ENCODE assay signal across 8 cellular contexts in genomic region chr7:100694196-100694745, GRCh38. TPM values are rescaled to one million over a fixed set of nuclear protein-coding genes. Genes with fewer than 3 reads are reported as not detected.
DNase-seq lines count a peak whose midpoint lies in the region; ATAC-seq and TF ChIP-seq lines count a peak whose summit lies in the region.

Gene GIGYF1 (minus strand): TSS chr7:100694250. CDS start chr7:100688238, 6,012 bp downstream.

- CTCF ChIA-PET in IMR-90 (lab: Yijun Ruan, JAX): interaction anchor here (0.5 to 1.5 kb wide), 2 partner anchors 158 to 194 kb away, joined by 3 to 4 read pairs; partner anchors contain the start of gene SLC12A9

- H4K5ac ChIP-seq in IMR-90 (ENCODE audit: low read depth, low read length): peak within 1 kb of the TSS; percentile 81

- H3K79me1 ChIP-seq in IMR-90 (ENCODE audit: low read depth in 1 of 2, low read length in 2 of 2): peaks cover 22 to 38% of the 10 kb centered on the region in 2 experiments

- TF ChIP-seq POLR2A in IMR-90 (IDR thresholded peaks at IDR 0.05; ENCODE audit: low read depth, low read length) (no peak), upper lobe of left lung (IDR thresholded peaks at IDR 0.05) (no peak)

- no peak for TF ChIP-seq RAD21 in IMR-90 (IDR thresholded peaks at IDR 0.05; ENCODE audit: low read length)

- H3K27me3 Mint-ChIP-seq in activated naive CD8-positive, alpha-beta T cell: no peaks in the 10 kb centered on the region
- peaks cover 14% of the 10 kb centered on the region for H3K27me3 Mint-ChIP-seq in glutamatergic neuron (ENCODE audit: unreplicated experiment)

- no peak for TF ChIP-seq CTCF in IMR-90 (conservative IDR thresholded peaks at IDR 0.05; ENCODE audit: low read depth, low read length)
- TF ChIP-seq CTCF in glutamatergic neuron (IDR thresholded peaks at IDR 0.05; ENCODE audit: partially characterized antibody, unreplicated experiment): no peak
- no peak for TF ChIP-seq CTCF in omental fat pad (IDR thresholded peaks at IDR 0.05)
- TF ChIP-seq CTCF in upper lobe of left lung (IDR thresholded peaks at IDR 0.05): no peak

- H3K4ac ChIP-seq in IMR-90 (ENCODE audit: low read depth, low read length): peak within 1 kb of the TSS; percentile 81

- H3K9me1 ChIP-seq in IMR-90 (ENCODE audit: insufficient read depth, low read length): no peaks in the 10 kb centered on the region

- H3K9me3 ChIP-seq in IMR-90 (ENCODE audit: control insufficient read depth, insufficient read depth, low read length) (no peaks in the 10 kb centered on the region), SK-N-MC (ENCODE audit: low read depth, low read length) (no peaks in the 10 kb centered on the region), upper lobe of left lung (no peaks in the 10 kb centered on the region)

- peak within 1 kb of the TSS; percentile 96 for H2AK9ac ChIP-seq in IMR-90 (replicated peaks; ENCODE audit: low read depth, low read length, poor library complexity)

- DNase-seq in AML-193 (lab: John Stamatoyannopoulos, UW) (peak; percentile 19 to 30), GM19240 (ENCODE audit: insufficient read length, low spot score) (peak; percentile 81), IMR-90 (peak; percentile 58), SK-N-MC (ENCODE audit: low read depth, low spot score) (no peak), glutamatergic neuron (peak; percentile 79), omental fat pad (ENCODE audit: low spot score) (no peak), upper lobe of left lung (peak; percentile 81 to 95)

- H3K4me3 Mint-ChIP-seq in activated naive CD8-positive, alpha-beta T cell: peak within 1 kb of the TSS; percentile 96
- H3K4me3 Mint-ChIP-seq in glutamatergic neuron (ENCODE audit: unreplicated experiment): peak within 1 kb of the TSS; percentile 98

- H3K27me3 ChIP-seq in IMR-90 (ENCODE audit: control insufficient read depth, insufficient read depth, low read length) (no peaks in the 10 kb centered on the region), upper lobe of left lung (no peaks in the 10 kb centered on the region)

- ATAC-seq in IMR-90 (ENCODE audit: low read depth) (peak; percentile 68), omental fat pad (ENCODE audit: low FRiP score) (peak; percentile 58), upper lobe of left lung (ENCODE audit: low FRiP score in 2 of 2) (peak in 1 of 2 donors; percentile 69)

- H2AK5ac ChIP-seq in IMR-90 (ENCODE audit: low read depth, low read length): peak within 1 kb of the TSS; percentile 70; the same call in 1 of the 2 replicates

- intact Hi-C loops in IMR-90 (cut with micrococcal nuclease): loop anchor here (5.0 kb wide), 1 partner anchor 92 kb away; the partner anchor contains the start of gene PCOLCE

- BruUV-seq in IMR-90 (replicated peaks; lab: Mats Ljungman, UMichigan): no TSS peak

- H3K4me3 ChIP-seq in IMR-90 (ENCODE audit: insufficient read depth, low read depth, low read length) (peak within 1 kb of the TSS; percentile 56), SK-N-MC (peak within 1 kb of the TSS; percentile 92), upper lobe of left lung (peak within 1 kb of the TSS; percentile 96 to 99 (median 99))

- no peaks in the 10 kb centered on the region for H3K36me3 Mint-ChIP-seq in activated naive CD8-positive, alpha-beta T cell
- no peaks in the 10 kb centered on the region for H3K36me3 Mint-ChIP-seq in glutamatergic neuron (ENCODE audit: unreplicated experiment)

- H3K23ac ChIP-seq in IMR-90 (ENCODE audit: low read depth, low read length): peak within 1 kb of the TSS; percentile 90

- peak within 1 kb of the TSS; percentile 70 for H3K4me2 ChIP-seq in IMR-90 (ENCODE audit: low read depth, low read length)

- peaks cover 38% of the 10 kb centered on the region for H3K4me1 Mint-ChIP-seq in activated naive CD8-positive, alpha-beta T cell (ENCODE audit: low read depth)
- peaks cover 17% of the 10 kb centered on the region for H3K4me1 Mint-ChIP-seq in glutamatergic neuron (ENCODE audit: low read depth, unreplicated experiment)

- no peak within 1 kb of the TSS for H2BK20ac ChIP-seq in IMR-90 (ENCODE audit: low read depth, low read length)

- peak within 1 kb of the TSS; percentile 88 for H3K27ac Mint-ChIP-seq in activated naive CD8-positive, alpha-beta T cell
- H3K27ac Mint-ChIP-seq in glutamatergic neuron (ENCODE audit: unreplicated experiment): peak within 1 kb of the TSS; percentile 91

- H3K4me1 ChIP-seq in IMR-90 (ENCODE audit: control insufficient read depth, insufficient read depth, low read length): peaks cover 15% of the 10 kb centered on the region
- H3K4me1 ChIP-seq in upper lobe of left lung: peaks cover 32 to 35% (median 34%) of the 10 kb centered on the region in 4 donors

- peak within 1 kb of the TSS; percentile 65; the same call in 1 of the 2 replicates for H3K18ac ChIP-seq in IMR-90 (ENCODE audit: low read depth, low read length)

- H4K8ac ChIP-seq in IMR-90 (ENCODE audit: low read depth in 2 of 2, low read length in 2 of 2): peak within 1 kb of the TSS; percentile 88 to 98

- peak within 1 kb of the TSS; percentile 92 for H2AFZ ChIP-seq in IMR-90 (replicated peaks; ENCODE audit: low read length, poor library complexity)

- in situ Hi-C loops in IMR-90 (cut with MboI; ENCODE audit: low sequenced_read_pairs): loop anchor here (10.0 kb wide), 1 partner anchor 229 kb away; the partner anchor contains the start of gene SPACDR

- H2BK5ac ChIP-seq in IMR-90 (ENCODE audit: low read depth, low read length, poor library complexity, severe bottlenecking): peak within 1 kb of the TSS; percentile 37

- H2BK120ac ChIP-seq in IMR-90 (ENCODE audit: low read depth, low read length): 0 out of 2 replicates have a peak within 1 kb of the TSS, but pooled peaks have one; percentile 0

- no peaks in the 10 kb centered on the region for H3K9me3 Mint-ChIP-seq in activated naive CD8-positive, alpha-beta T cell (ENCODE audit: low read depth)
- H3K9me3 Mint-ChIP-seq in glutamatergic neuron (ENCODE audit: unreplicated experiment): peaks cover 14% of the 10 kb centered on the region

- H3K36me3 ChIP-seq in IMR-90 (ENCODE audit: control insufficient read depth, insufficient read depth, low read length) (peaks cover 3% of the 10 kb centered on the region; the same call in 1 of the 2 replicates), SK-N-MC (ENCODE audit: insufficient read depth, low read length) (peaks cover 9% of the 10 kb centered on the region; the same call in 1 of the 2 replicates), upper lobe of left lung (peaks cover 0 to 6% (median under 1%) of the 10 kb centered on the region in 4 donors)

- peak within 1 kb of the TSS; percentile 62; the same call in 1 of the 2 replicates for H3K56ac ChIP-seq in IMR-90 (ENCODE audit: extremely low read depth, insufficient read depth, low read length)

- WGBS in IMR-90 (ENCODE audit: extremely low coverage in 2 of 2, insufficient read length in 1 of 2), 2 experiments: 1% methylated on average over 14 of the region's 81 CpGs; no CpG with 5 or more reads in 1 of the 2 experiments
- 0% methylated on average over 3 to 14 of the region's 81 CpGs for WGBS in upper lobe of left lung, 2 donors

- H4K20me1 ChIP-seq in IMR-90 (ENCODE audit: insufficient read depth, low read length): peaks cover 37% of the 10 kb centered on the region

- H3K9ac ChIP-seq in IMR-90 (ENCODE audit: low read depth, low read length): peak within 1 kb of the TSS; percentile 87
- H3K9ac ChIP-seq in SK-N-MC (ENCODE audit: insufficient read length): peak within 1 kb of the TSS; percentile 95

- H2BK15ac ChIP-seq in IMR-90 (ENCODE audit: low read depth, low read length): no peak within 1 kb of the TSS; the same call in 2 of the 3 replicates

- peak within 1 kb of the TSS; percentile 83; the same call in 1 of the 2 replicates for H3K14ac ChIP-seq in IMR-90 (replicated peaks; ENCODE audit: low read depth, low read length)

- H3K27ac ChIP-seq in IMR-90 (ENCODE audit: insufficient read depth, low read length): peak within 1 kb of the TSS; percentile 81
- H3K27ac ChIP-seq in SK-N-MC: peak within 1 kb of the TSS; percentile 79; the same call in 1 of the 2 replicates
- H3K27ac ChIP-seq in upper lobe of left lung: peak within 1 kb of the TSS; percentile 76 to 93 (median 84)

- H4K91ac ChIP-seq in IMR-90 (ENCODE audit: insufficient read depth, low read depth, low read length): peak within 1 kb of the TSS; percentile 56

- dilution Hi-C loops in IMR-90 (cut with HindIII; ENCODE audit: low sequenced_read_pairs, unreplicated experiment): no loop called here

- POLR2A ChIA-PET in IMR-90 (lab: Charles Lee; ENCODE audit: unreplicated experiment): interaction anchor here (1.7 kb wide), 1 partner anchor 14 kb away, joined by 5 read pairs; no protein-coding TSS in a partner anchor

- no peak for TF ChIP-seq EP300 in upper lobe of left lung (IDR thresholded peaks at IDR 0.05)

TF ChIP-seq in IMR-90, 13 proteins besides CTCF, POLR2A, EP300 and RAD21:
- TF ChIP-seq USF2 (IDR thresholded peaks at IDR 0.05; ENCODE audit: low read depth, low read length): peak; percentile 89
- TF ChIP-seq BHLHE40 (IDR thresholded peaks at IDR 0.05; ENCODE audit: low read depth, low read length): peak; percentile 64
- peak; percentile 33; the same call in 1 of the 2 replicates for TF ChIP-seq MAZ (IDR thresholded peaks at IDR 0.05; ENCODE audit: borderline replicate concordance, low read depth, low read length)
- TF ChIP-seq RFX5 (IDR thresholded peaks at IDR 0.05; ENCODE audit: low read depth, low read length): no peak

RNA-seq across cellular contexts. Expression of gene GIGYF1, which starts in this region (rescaled TPM):
- total RNA-seq in IMR-90 (2012; rRNA removed): 3.0 and 3.3 TPM in 2 replicates
- polyA plus RNA-seq in IMR-90 (2012; rRNA removed): 10.7 and 11.6 TPM in 2 replicates
- polyA plus RNA-seq in IMR-90 (2012; cell fraction: cytosol; rRNA removed): 3.3 and 4.8 TPM in 2 replicates
- 80.8 and 113 TPM in 2 replicates for polyA plus RNA-seq in IMR-90 (2012; cell fraction: nucleus; rRNA removed; ENCODE audit: low replicate concordance)
- total RNA-seq in glutamatergic neuron (ENCODE audit: unreplicated experiment): 79.6 TPM
- 10 to 100 TPM; 17.7 to 44.0 (median 19.4) TPM for total RNA-seq in omental fat pad
- total RNA-seq in upper lobe of left lung: 100 to 1,000 TPM in 1 of 6 donors, 10 to 100 TPM in 5; 18.7 to 151 (median 52.9) TPM

Comparison
In these comparisons a context has a peak if more than half of its experiments do, and no peak if none do; other contexts are left out.
1. DNase-seq: peak in AML-193 (2 of 2), GM19240 (single experiment), IMR-90 (single experiment), glutamatergic neuron (single experiment) and upper lobe of left lung (2 of 2); none in SK-N-MC (single experiment) and omental fat pad (single experiment).
2. Peak in every context shown above with its lines, with median percentiles within 50 percentile points of each other: H3K27ac ChIP-seq and H3K4me3 ChIP-seq.